ENCODE assay signal across 1 cellular context in genomic region chr19:45820413-45821102, GRCh38.
TF ChIP-seq lines count a peak whose summit lies in the region.

No MANE protein-coding gene starts in this region.

TF ChIP-seq in HEK293, 187 proteins besides CTCF, POLR2A, EP300 and RAD21 (continued from another document):
- no peak for TF ChIP-seq ZNF560 (tag by site-specific recombination; IDR thresholded peaks at IDR 0.05; ENCODE audit: borderline replicate concordance)
- TF ChIP-seq ZBTB21 (tag by site-specific recombination; IDR thresholded peaks at IDR 0.05): no peak
- no peak for TF ChIP-seq MEIS1 (CRISPR knock-in tag; IDR thresholded peaks at IDR 0.05; ENCODE audit: borderline replicate concordance)
- TF ChIP-seq ZNF549 (tag by site-specific recombination; IDR thresholded peaks at IDR 0.05): no peak
- TF ChIP-seq KLF1 (tag by site-specific recombination; IDR thresholded peaks at IDR 0.05): no peak
- TF ChIP-seq ZEB2 (tag by site-specific recombination; IDR thresholded peaks at IDR 0.05): no peak
- TF ChIP-seq ZBTB17 (tag by site-specific recombination; IDR thresholded peaks at IDR 0.05): no peak
- TF ChIP-seq ZNF426 (tag by site-specific recombination; IDR thresholded peaks at IDR 0.05): no peak
TF ChIP-seq in HEK293: peak in this region for 0.
